Comparison of ENCODE assay signal across 11 cellular contexts in genomic region chr16:50584033-50584722, GRCh38. TPM values are rescaled to one million over a fixed set of nuclear protein-coding genes. Genes with fewer than 3 reads are reported as not detected.
DNase-seq lines count a peak whose midpoint lies in the region; ATAC-seq, FAIRE-seq and TF ChIP-seq lines count a peak whose summit lies in the region.
"Had no signal": no experiment of that assay in that cellular context is flagged by ENCODE, and none has a peak within 500 bp of the region (broad histone marks: within the 10 kb centered on the region; RNA-seq: fewer than 3 reads in every experiment).

No MANE protein-coding gene starts in this region.

- TF ChIP-seq RAD21 in K562 (CRISPR knock-in tag; conservative IDR thresholded peaks at IDR 0.05 in 1 of 2, IDR thresholded peaks at IDR 0.05 in 1 of 2): no peak

- FAIRE-seq in K562 (lab: Jason Lieb, UNC): no peak

- no peaks in the 10 kb centered on the region for H3K36me3 ChIP-seq in K562 (ENCODE audit: control insufficient read depth, insufficient read depth, low read length)
- no peaks in the 10 kb centered on the region for H3K36me3 ChIP-seq in upper lobe of right lung
- no peaks in the 10 kb centered on the region for H3K36me3 ChIP-seq in smooth muscle cell (ENCODE audit: low read depth)
- H3K36me3 ChIP-seq: heart right ventricle, SJSA1 had no signal

- intact Hi-C loops in left cardiac atrium (cut with DNase I) (no loop called here), Right ventricle myocardium inferior (cut with DNase I) (no loop called here), K562 (cut with micrococcal nuclease) (no loop called here), upper lobe of right lung (cut with DNase I) (no loop called here)

- no peak overlapping the region for H3K4me3 ChIP-seq in K562
- no peak overlapping the region for H3K4me3 ChIP-seq in upper lobe of right lung
- H3K4me3 ChIP-seq in smooth muscle cell: no peak overlapping the region
- H3K4me3 ChIP-seq: heart right ventricle, SJSA1 had no signal

- TF ChIP-seq EP300 in K562 (IDR thresholded peaks at IDR 0.05; ENCODE audit: low read length): no peak

- H3K27ac ChIP-seq in K562 (ENCODE audit: extremely low read depth, low read depth, low read length) (no peak overlapping the region), upper lobe of right lung (peak overlapping the region; percentile 67), smooth muscle cell (ENCODE audit: low read depth) (no peak overlapping the region)
- H3K27ac ChIP-seq: SJSA1 had no signal

- H4K20me1 ChIP-seq in K562 (replicated peaks; ENCODE audit: control insufficient read depth, insufficient read depth, low read length) (no peaks in the 10 kb centered on the region; the same call in 1 of the 2 replicates), smooth muscle cell (ENCODE audit: low read depth) (peaks cover 18% of the 10 kb centered on the region)

- H2AFZ ChIP-seq in K562 (ENCODE audit: low read depth, low read length) (no peak overlapping the region), smooth muscle cell (ENCODE audit: low read depth) (no peak overlapping the region)

- no peaks in the 10 kb centered on the region for H3F3A ChIP-seq in smooth muscle cell (ENCODE audit: low read depth)

- ATAC-seq in left cardiac atrium (no peak), Right ventricle myocardium inferior (no peak), HG03025 (IDR thresholded peaks at IDR 0.05; ENCODE audit: low FRiP score, unreplicated experiment) (peak; percentile 52), K562 (no peak; the same call in 2 of the 3 replicates), upper lobe of right lung (peak; percentile 17), GM18907 (IDR thresholded peaks at IDR 0.05; ENCODE audit: unreplicated experiment) (no peak)

- in situ Hi-C loops in K562 (cut with MboI): no loop called here

- H3K9ac ChIP-seq in K562 (ENCODE audit: insufficient read depth in 1 of 2, low read depth in 2 of 2, low read length in 2 of 2) (no peak overlapping the region), smooth muscle cell (ENCODE audit: low read depth) (no peak overlapping the region)

- no TSS peak for BruUV-seq in K562 (replicated peaks; lab: Mats Ljungman, UMichigan)

- TF ChIP-seq POLR2A in K562 (conservative IDR thresholded peaks at IDR 0.05): no peak

- no peak for TF ChIP-seq CTCF in K562 (IDR thresholded peaks at IDR 0.05 in 2 of 3, conservative IDR thresholded peaks at IDR 0.05 in 1 of 3; ENCODE audit: insufficient read depth in 2 of 3, low read depth in 1 of 3, low read length in 3 of 3)
- no peak for TF ChIP-seq CTCF in upper lobe of right lung (IDR thresholded peaks at IDR 0.05)
- TF ChIP-seq CTCF in smooth muscle cell (IDR thresholded peaks at IDR 0.05; ENCODE audit: borderline replicate concordance, insufficient read depth, poor library complexity, severe bottlenecking): no peak

- WGBS in K562 (ENCODE audit: insufficient coverage, low coverage, missing lambda C conversion rate): 0% methylated on average over 6 of the region's 6 CpGs
- WGBS in smooth muscle cell (ENCODE audit: low lambda C conversion rate): 59% methylated on average over 6 of the region's 6 CpGs

- POLR2A ChIA-PET in K562 (lab: Yijun Ruan, JAX): no interaction called here

- H3K27me3 ChIP-seq in K562 (ENCODE audit: control insufficient read depth in 2 of 2, insufficient read depth in 2 of 2, low read length in 2 of 2) (peaks cover 8 to 54% of the 10 kb centered on the region in 2 experiments; a peak in 4 of 5 replicates), upper lobe of right lung (no peaks in the 10 kb centered on the region), smooth muscle cell (ENCODE audit: low read depth) (no peaks in the 10 kb centered on the region)
- H3K27me3 ChIP-seq: SJSA1 had no signal

- H3K79me2 ChIP-seq in K562 (ENCODE audit: control insufficient read depth, insufficient read depth, low read length): no peaks in the 10 kb centered on the region
- peaks cover 3% of the 10 kb centered on the region for H3K79me2 ChIP-seq in smooth muscle cell (ENCODE audit: low read depth)

- DNase-seq in left cardiac atrium (peak; percentile 13), Right ventricle myocardium inferior (ENCODE audit: missing footprints) (no peak), K562 (ENCODE audit: extremely low read depth in 1 of 4, low spot score in 3 of 4) (peak in 3 of 4 experiments; percentile 3 to 19 (median 17)), upper lobe of right lung (no peak), NCI-H82 (lab: John Stamatoyannopoulos, UW) (no peak), smooth muscle cell (lab: John Stamatoyannopoulos, UW; ENCODE audit: unreplicated experiment) (no peak)
- DNase-seq: activated CD4-positive, alpha-beta T cell treated with anti-CD3 and anti-CD28 coated beads, Interleukin-2, amount 50 U/mL, for 4 hours; heart right ventricle had no signal

- no peak overlapping the region for H3K4me2 ChIP-seq in K562 (ENCODE audit: insufficient read depth, low read length)
- H3K4me2 ChIP-seq in smooth muscle cell: no peak overlapping the region

- CTCF ChIA-PET in K562 (lab: Yijun Ruan, JAX; ENCODE audit: low intra/inter-chr PET ratio): no interaction called here

- H3K9me1 ChIP-seq in K562 (ENCODE audit: control insufficient read depth, insufficient read depth, low read length): no peaks in the 10 kb centered on the region

- H3K9me3 ChIP-seq in K562 (replicated peaks; ENCODE audit: control insufficient read depth, insufficient read depth, low read depth, low read length): no peaks in the 10 kb centered on the region
- H3K9me3 ChIP-seq in upper lobe of right lung: no peaks in the 10 kb centered on the region
- H3K9me3 ChIP-seq in smooth muscle cell (replicated peaks; ENCODE audit: low read depth): no peaks in the 10 kb centered on the region
- H3K9me3 ChIP-seq: heart right ventricle, SJSA1 had no signal

- H3K4me1 ChIP-seq in K562 (replicated peaks in 1 of 2; ENCODE audit: control insufficient read depth in 2 of 2, insufficient read depth in 2 of 2, low read length in 2 of 2) (peaks cover 0 to 3% of the 10 kb centered on the region in 2 experiments; a peak in 1 of 5 replicates), upper lobe of right lung (peaks cover 46% of the 10 kb centered on the region), smooth muscle cell (ENCODE audit: low read depth) (peaks cover 8% of the 10 kb centered on the region)
- H3K4me1 ChIP-seq: SJSA1 had no signal

TF ChIP-seq in K562, 482 proteins besides CTCF, POLR2A, EP300 and RAD21 (continues in another document):
- TF ChIP-seq NCOA4 (IDR thresholded peaks at IDR 0.05; ENCODE audit: partially characterized antibody) (no peak), USF2 (CRISPR knock-in tag; IDR thresholded peaks at IDR 0.05) (peak; percentile 49; the same call in 1 of the 2 replicates), ATF1 (CRISPR knock-in tag; IDR thresholded peaks at IDR 0.05) (no peak), ATF1 (tag; IDR thresholded peaks at IDR 0.05) (0 out of 2 replicates have a peak, but pooled peaks have one; percentile 15), ZNF395 (CRISPR knock-in tag; IDR thresholded peaks at IDR 0.05) (no peak)

RNA-seq across cellular contexts. Expression of gene NKD1, which starts 36.0 kb away (rescaled TPM):
- 1 to 10 TPM; 1.0 to 1.9 TPM for total RNA-seq in left cardiac atrium
- 0.43 TPM for total RNA-seq in Right ventricle myocardium inferior
- 0.02 TPM in 1 of 2 replicates, not detected in the other for total RNA-seq in K562 (2011; cell fraction: chromatin; rRNA removed; ENCODE audit: low replicate concordance)
- total RNA-seq in K562 (2011; cell fraction: nucleolus; rRNA removed): not detected in 2 replicates
- total RNA-seq in K562 (2011; cell fraction: nucleoplasm; rRNA removed): under 0.01 and 0.08 TPM in 2 replicates
- total RNA-seq in K562 (2014; rRNA removed): 0.04 and 0.18 TPM in 2 replicates
- under 0.01 TPM in 2 replicates for total RNA-seq in K562 (2014; rRNA removed; fragmentation: Illumina TruSeq; extraction: Trizol)
- 0.07 and 0.08 TPM in 2 replicates for total RNA-seq in K562 (2015; rRNA removed; fragmentation: Illumina TruSeq; extraction: Trizol)
- 0.22 and 0.24 TPM in 2 replicates for total RNA-seq in K562 (2021)
- polyA plus RNA-seq in K562 (2011; rRNA removed): under 0.01 and 0.11 TPM in 2 replicates
- under 0.01 and 0.39 TPM in 2 replicates for polyA plus RNA-seq in K562 (2011; cell fraction: cytosol; rRNA removed)
- polyA plus RNA-seq in K562 (2011; cell fraction: nucleus; rRNA removed): 0.11 and 0.33 TPM in 2 replicates
- 0.03 and 0.04 TPM in 2 replicates for polyA plus RNA-seq in K562 (2012)
- polyA plus RNA-seq in K562 (2014; fragmentation: Illumina TruSeq; extraction: Trizol): 0.01 and 0.07 TPM in 2 replicates
- polyA plus RNA-seq in K562 (2014; fragmentation: Nextera tagmentation; extraction: Ambion mirVana): not detected
- 0.04 TPM in 1 of 2 replicates, not detected in the other for polyA plus RNA-seq in K562 (2014; rRNA removed)
- under 0.01 TPM in 2 replicates for polyA minus RNA-seq in K562 (2011; rRNA and poly(A)+ RNA removed)
- polyA minus RNA-seq in K562 (2011; cell fraction: cytosol; rRNA and poly(A)+ RNA removed): not detected in 2 replicates
- polyA minus RNA-seq in K562 (2011; cell fraction: nucleus; rRNA and poly(A)+ RNA removed): under 0.01 and 0.22 TPM in 2 replicates
- total RNA-seq in upper lobe of right lung: 47.2 TPM
- 4.5 and 5.6 TPM in 2 replicates for total RNA-seq in smooth muscle cell
- polyA plus RNA-seq in smooth muscle cell: 8.8 and 18.8 TPM in 2 replicates

Comparison
In these comparisons a context has a peak if more than half of its experiments do, and no peak if none do; other contexts are left out.
1. DNase-seq: peak in left cardiac atrium (single experiment) and K562 (3 of 4); none in Right ventricle myocardium inferior (single experiment), upper lobe of right lung (single experiment), NCI-H82 (single experiment) and smooth muscle cell (single experiment).
2. ATAC-seq: peak in HG03025 (single experiment) and upper lobe of right lung (single experiment); none in left cardiac atrium (0 of 2), Right ventricle myocardium inferior (single experiment), K562 (single experiment) and GM18907 (single experiment).